In the genomic region with DNA sequence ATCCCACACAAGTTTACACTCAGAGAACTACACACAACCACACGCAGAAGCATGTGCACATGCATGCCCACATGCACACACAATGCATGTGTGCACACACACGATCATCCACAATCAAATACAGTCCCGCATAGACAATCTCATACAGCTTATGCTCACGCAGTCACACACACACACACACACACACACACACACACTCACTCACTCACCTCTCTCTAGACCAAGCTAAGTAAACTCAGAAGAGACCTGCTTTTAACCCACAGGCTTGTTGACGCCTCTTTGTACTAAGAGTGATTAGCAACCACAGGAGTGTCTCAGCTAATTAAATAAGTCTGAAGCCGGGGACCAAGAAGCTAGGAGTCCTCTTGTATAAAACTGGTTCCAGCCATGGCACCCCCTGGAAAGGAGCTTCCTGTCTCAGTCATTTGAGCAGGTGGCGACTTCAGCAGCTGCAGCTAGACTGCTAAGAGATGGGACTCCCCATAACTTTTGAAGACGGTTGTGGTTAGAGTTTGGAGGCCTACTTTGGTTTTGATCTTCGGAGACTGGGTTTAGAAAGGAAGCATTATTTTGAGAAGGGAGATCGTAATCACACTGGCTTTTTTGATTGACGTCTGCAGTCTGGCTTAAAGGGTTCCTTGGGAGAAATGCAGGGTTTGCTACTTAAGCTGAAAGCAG, we compare ENCODE assay signal across 8 cellular contexts.
A peak's percentile ranks its signal among the peaks of the same experiment; 100 is the strongest.
DNase-seq lines count a peak whose midpoint lies in the region; ATAC-seq and TF ChIP-seq lines count a peak whose summit lies in the region.

No MANE protein-coding gene starts in this region.

- peaks cover 36 to 55% (median 51%) of the 10 kb centered on the region in 4 donors for H3K4me1 Mint-ChIP-seq in CD4-positive, alpha-beta memory T cell
- H3K4me1 Mint-ChIP-seq in activated CD8-positive, alpha-beta T cell treated with anti-CD3 and anti-CD28 coated beads for 36 hours (ENCODE audit: low read depth), result peaks cover 41% of the 10 kb centered on the region

- H3K9me3 ChIP-seq in CD4-positive, alpha-beta memory T cell (ENCODE audit: control insufficient read depth in 1 of 2, low read length in 2 of 2), result no peaks in the 10 kb centered on the region
- no peaks in the 10 kb centered on the region for H3K9me3 ChIP-seq in muscle layer of duodenum (ENCODE audit: control insufficient read depth in 1 of 2, low read length in 2 of 2)
- no peaks in the 10 kb centered on the region for H3K9me3 ChIP-seq in tibial nerve

- H3K4me3 ChIP-seq in CD4-positive, alpha-beta memory T cell (ENCODE audit: low read length in 2 of 2), result peak overlapping the region; percentile 14 to 57
- H3K4me3 ChIP-seq in muscle layer of duodenum (ENCODE audit: low read depth in 1 of 2, low read length in 2 of 2), result peak overlapping the region in 1 of 2 donors; percentile 5
- no peak overlapping the region for H3K4me3 ChIP-seq in tibial nerve
- H3K4me3 ChIP-seq in lower leg skin (ENCODE audit: low read depth, poor library complexity, severe bottlenecking), result no peak overlapping the region

- POLR2A ChIA-PET in CD4-positive, alpha-beta memory T cell (lab: Charles Lee; ENCODE audit: partially characterized antibody), result interaction anchor here (0.5 to 2.7 kb wide), 19 partner anchors 10 to 282 kb away, joined by 3 to 14 read pairs (median 3); a partner anchor contains a TSS
- POLR2A ChIA-PET in activated CD8-positive, alpha-beta T cell treated with anti-CD3 and anti-CD28 coated beads for 36 hours (lab: Charles Lee), result interaction anchor here (0.9 to 1.3 kb wide), 4 partner anchors 10 to 583 kb away, joined by 3 to 5 read pairs (median 5); no protein-coding TSS in a partner anchor

- WGBS in tibial nerve, 2 donors, result 77 to 88% methylated on average over 11 of the region's 11 CpGs
- WGBS in lower leg skin, 2 donors, result 79 to 82% methylated on average over 11 of the region's 11 CpGs

- peaks cover 0 to 2% of the 10 kb centered on the region in 2 donors for H3K27me3 Mint-ChIP-seq in CD4-positive, alpha-beta memory T cell
- H3K27me3 Mint-ChIP-seq in activated CD8-positive, alpha-beta T cell treated with anti-CD3 and anti-CD28 coated beads for 36 hours, result peaks cover 14% of the 10 kb centered on the region

- ATAC-seq in GM19467 (IDR thresholded peaks at IDR 0.05; ENCODE audit: unreplicated experiment), result peak; percentile 57
- ATAC-seq in HG03571 (IDR thresholded peaks at IDR 0.05; ENCODE audit: unreplicated experiment), result peak; percentile 48
- ATAC-seq in activated CD8-positive, alpha-beta T cell treated with anti-CD3 and anti-CD28 coated beads for 36 hours, result peak; percentile 86

- intact Hi-C loops in CD4-positive, alpha-beta memory T cell (cut with micrococcal nuclease), result loop anchor here (1.0 to 10.0 kb wide), 6 partner anchors 44 to 565 kb away; a partner anchor contains a TSS
- intact Hi-C loops in activated CD8-positive, alpha-beta T cell treated with anti-CD3 and anti-CD28 coated beads for 36 hours (cut with micrococcal nuclease), result no loop called here
- intact Hi-C loops in lower leg skin (cut with DNase I; ENCODE audit: low total_unique reads), result no loop called here

- peak overlapping the region; percentile 89 to 98 (median 95) for H3K27ac Mint-ChIP-seq in CD4-positive, alpha-beta memory T cell
- H3K27ac Mint-ChIP-seq in activated CD8-positive, alpha-beta T cell treated with anti-CD3 and anti-CD28 coated beads for 36 hours, result peak overlapping the region; percentile 38

- H3K36me3 Mint-ChIP-seq in CD4-positive, alpha-beta memory T cell, result peaks cover 0 to 2% of the 10 kb centered on the region in 2 donors
- peaks cover 4% of the 10 kb centered on the region for H3K36me3 Mint-ChIP-seq in activated CD8-positive, alpha-beta T cell treated with anti-CD3 and anti-CD28 coated beads for 36 hours (ENCODE audit: low read depth)

- no peaks in the 10 kb centered on the region for H3K27me3 ChIP-seq in CD4-positive, alpha-beta memory T cell (ENCODE audit: insufficient read depth, low read length)
- H3K27me3 ChIP-seq in muscle layer of duodenum (ENCODE audit: low read depth, low read length) (no peaks in the 10 kb centered on the region), tibial nerve (no peaks in the 10 kb centered on the region)

- TF ChIP-seq CTCF in activated CD8-positive, alpha-beta T cell treated with anti-CD3 and anti-CD28 coated beads for 36 hours (IDR thresholded peaks at IDR 0.05), result no peak
- TF ChIP-seq CTCF in tibial nerve (IDR thresholded peaks at IDR 0.05), result no peak
- no peak for TF ChIP-seq CTCF in lower leg skin (IDR thresholded peaks at IDR 0.05)

- H3K9me3 Mint-ChIP-seq in CD4-positive, alpha-beta memory T cell, result peaks cover 0 to 5% (median 0%) of the 10 kb centered on the region in 8 donors
- peaks cover 8% of the 10 kb centered on the region for H3K9me3 Mint-ChIP-seq in activated CD8-positive, alpha-beta T cell treated with anti-CD3 and anti-CD28 coated beads for 36 hours

- CTCF ChIA-PET in CD4-positive, alpha-beta memory T cell (lab: Charles Lee; ENCODE audit: partially characterized antibody), result interaction anchor here (0.7 to 1.9 kb wide), 5 partner anchors 10 to 279 kb away, joined by 3 to 5 read pairs (median 4); no protein-coding TSS in a partner anchor
- CTCF ChIA-PET in activated CD8-positive, alpha-beta T cell treated with anti-CD3 and anti-CD28 coated beads for 36 hours (lab: Charles Lee), result interaction anchor here (1.0 to 1.6 kb wide), 2 partner anchors 12 to 281 kb away, joined by 3 read pairs; a partner anchor contains a TSS

- no peak for TF ChIP-seq EP300 in tibial nerve (IDR thresholded peaks at IDR 0.05)

- H3K27ac ChIP-seq in CD4-positive, alpha-beta memory T cell (ENCODE audit: low read depth, low read length), result peak overlapping the region; percentile 46
- H3K27ac ChIP-seq in muscle layer of duodenum (ENCODE audit: low read length), result peak overlapping the region; percentile 88
- no peak overlapping the region for H3K27ac ChIP-seq in tibial nerve

- no peaks in the 10 kb centered on the region for H3K36me3 ChIP-seq in CD4-positive, alpha-beta memory T cell (ENCODE audit: insufficient read depth, low read length)
- H3K36me3 ChIP-seq in muscle layer of duodenum (ENCODE audit: control insufficient read depth in 1 of 2, insufficient read depth in 2 of 2, low read length in 2 of 2) (no peaks in the 10 kb centered on the region), tibial nerve (no peaks in the 10 kb centered on the region)

- TF ChIP-seq POLR2A in tibial nerve (IDR thresholded peaks at IDR 0.05), result no peak
- no peak for TF ChIP-seq POLR2A in lower leg skin (IDR thresholded peaks at IDR 0.05)

- H3K4me3 Mint-ChIP-seq in CD4-positive, alpha-beta memory T cell, result peak overlapping the region; percentile 61 to 86 (median 76)
- H3K4me3 Mint-ChIP-seq in activated CD8-positive, alpha-beta T cell treated with anti-CD3 and anti-CD28 coated beads for 36 hours, result peak overlapping the region; percentile 1

- peaks cover 63% of the 10 kb centered on the region for H3K4me1 ChIP-seq in CD4-positive, alpha-beta memory T cell (ENCODE audit: insufficient read depth, low read length)
- peaks cover 17 to 25% of the 10 kb centered on the region in 2 donors for H3K4me1 ChIP-seq in muscle layer of duodenum (ENCODE audit: control insufficient read depth in 1 of 2, insufficient read depth in 2 of 2, low read length in 2 of 2)
- H3K4me1 ChIP-seq in tibial nerve, result peaks cover 0 to 35% (median 17%) of the 10 kb centered on the region in 4 donors

- peak; percentile 89 to 94 (median 91) for DNase-seq in CD4-positive, alpha-beta memory T cell
- peak; percentile 78 for DNase-seq in activated CD8-positive, alpha-beta T cell treated with anti-CD3 and anti-CD28 coated beads for 36 hours
- DNase-seq in tibial nerve (ENCODE audit: low spot score in 2 of 2) (no peak), NCI-H2196 treated with DMSO at 0.1 percent for 48 hours (lab: John Stamatoyannopoulos, UW; ENCODE audit: unreplicated experiment) (no peak), lower leg skin (ENCODE audit: low spot score in 2 of 2) (no peak)

Comparison
In these comparisons a context has a peak if more than half of its experiments do, and no peak if none do; other contexts are left out.
1. DNase-seq: peak in CD4-positive, alpha-beta memory T cell (5 of 5) and activated CD8-positive, alpha-beta T cell treated with anti-CD3 and anti-CD28 coated beads for 36 hours (single experiment); none in tibial nerve (0 of 2), NCI-H2196 treated with DMSO at 0.1 percent for 48 hours (single experiment) and lower leg skin (0 of 2).
2. H3K27ac ChIP-seq: peak in CD4-positive, alpha-beta memory T cell (single experiment) and muscle layer of duodenum (single experiment); none in tibial nerve (0 of 4).
3. H3K4me3 ChIP-seq: peak in CD4-positive, alpha-beta memory T cell (2 of 2); none in tibial nerve (0 of 4) and lower leg skin (single experiment).
4. Peak in every context shown above with its lines, with median percentiles within 50 percentile points of each other: ATAC-seq.